8 cellular contexts compared by ENCODE assay signal in the genomic region with DNA sequence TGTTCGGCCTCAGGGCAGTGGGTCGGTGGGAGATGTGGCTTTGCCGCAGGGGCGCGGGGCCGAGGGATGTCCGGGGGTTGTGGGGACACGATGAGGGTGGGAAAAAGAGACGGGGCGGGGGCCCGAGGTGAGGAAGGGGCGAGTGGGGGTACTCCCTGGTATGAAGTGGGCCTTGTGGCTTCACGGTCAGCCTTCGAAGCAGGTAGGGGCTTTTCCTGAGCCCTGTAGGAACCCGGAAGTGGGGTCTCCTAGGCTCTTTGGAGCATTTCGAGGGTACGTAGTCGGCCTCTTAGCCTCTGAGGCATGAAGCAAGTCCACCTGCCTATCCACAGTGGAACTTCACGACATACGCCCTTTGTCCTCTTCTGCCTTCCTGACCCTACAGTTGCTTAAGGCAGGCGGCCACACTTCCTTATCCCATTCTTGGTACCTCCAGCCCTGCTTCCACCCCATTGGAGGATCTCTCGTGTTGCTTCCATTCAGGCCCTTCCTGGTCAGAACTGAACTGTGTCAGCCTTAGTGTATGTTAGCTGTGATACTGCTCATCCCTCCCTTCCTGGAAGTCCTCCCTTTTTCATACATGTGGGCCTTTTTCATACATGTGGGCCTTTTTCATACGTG. TPM values are rescaled to one million over a fixed set of nuclear protein-coding genes. Genes with fewer than 3 reads are reported as not detected.
DNase-seq lines count a peak whose midpoint lies in the region; ATAC-seq, FAIRE-seq and TF ChIP-seq lines count a peak whose summit lies in the region.

No MANE protein-coding gene starts in this region.

- H3K9me3 ChIP-seq in A549 (no peaks in the 10 kb centered on the region), stomach (no peaks in the 10 kb centered on the region)

- TF ChIP-seq CTCF in A549 (IDR thresholded peaks at IDR 0.05) (no peak), MCF 10A (IDR thresholded peaks at IDR 0.05; ENCODE audit: unreplicated experiment) (no peak), kidney epithelial cell (IDR thresholded peaks at IDR 0.05; ENCODE audit: insufficient read depth, low read length, poor library complexity, severe bottlenecking) (no peak), stomach (IDR thresholded peaks at IDR 0.05) (no peak)

- H3K27me3 Mint-ChIP-seq in MCF 10A (ENCODE audit: insufficient read depth, unreplicated experiment): no peaks in the 10 kb centered on the region

- TF ChIP-seq RAD21 in A549 (conservative IDR thresholded peaks at IDR 0.05 in 1 of 2, IDR thresholded peaks at IDR 0.05 in 1 of 2): no peak

- H3K36me3 Mint-ChIP-seq in MCF 10A (ENCODE audit: insufficient read depth, unreplicated experiment): peaks cover 61% of the 10 kb centered on the region

- H3K36me3 ChIP-seq in kidney epithelial cell (ENCODE audit: control insufficient read depth, insufficient read depth, low read length): peaks cover 5% of the 10 kb centered on the region
- peaks cover 25 to 63% (median 56%) of the 10 kb centered on the region in 4 donors for H3K36me3 ChIP-seq in stomach

- intact Hi-C loops in MCF 10A (cut with micrococcal nuclease): loop anchor here (5.0 kb wide), 1 partner anchor 76 kb away; no protein-coding TSS in a partner anchor
- intact Hi-C loops in stomach (cut with DNase I; ENCODE audit: low total_unique reads): no loop called here

- H3K4me3 ChIP-seq in A549 (peak overlapping the region; percentile 68), kidney epithelial cell (ENCODE audit: low read depth, low read length) (peak overlapping the region; percentile 84), stomach (peak overlapping the region; percentile 82 to 99 (median 93))

- TF ChIP-seq POLR2A in A549 (IDR thresholded peaks at IDR 0.05; ENCODE audit: low read length) (no peak), GM18505 (IDR thresholded peaks at IDR 0.05; ENCODE audit: borderline replicate concordance, extremely low read depth, insufficient read depth, insufficient read length) (no peak), stomach (IDR thresholded peaks at IDR 0.05) (no peak)

- POLR2A ChIA-PET in A549 (lab: Yijun Ruan, JAX) (interaction anchor here (0.7 to 1.6 kb wide), 15 partner anchors 9 to 334 kb away, joined by 3 to 17 read pairs (median 3); a partner anchor contains a TSS), MCF 10A (lab: Yijun Ruan, JAX) (interaction anchor here (0.7 to 2.2 kb wide), 41 partner anchors 8 to 527 kb away, joined by 3 to 35 read pairs (median 4); a partner anchor contains a TSS)

- H3K9me3 Mint-ChIP-seq in MCF 10A (ENCODE audit: unreplicated experiment): no peaks in the 10 kb centered on the region

- ATAC-seq in A549 (peak; percentile 51 to 57), GM18505 (IDR thresholded peaks at IDR 0.05; ENCODE audit: unreplicated experiment) (peak; percentile 2)

- DNase-seq in A549 (ENCODE audit: low read depth in 1 of 2, low spot score in 1 of 2) (peak in 1 of 2 experiments; percentile 61), OCI-M1 (lab: John Stamatoyannopoulos, UW) (peak; percentile 77), MCF 10A (ENCODE audit: unreplicated experiment) (no peak), kidney epithelial cell (ENCODE audit: low read depth) (no peak), stomach (no peak), NCI-H2107 (lab: John Stamatoyannopoulos, UW) (no peak), NCI-H510A treated with DMSO at 0.1 percent for 48 hours (lab: John Stamatoyannopoulos, UW) (no peak)

- FAIRE-seq in A549 (lab: Jason Lieb, UNC): no peak

- TF ChIP-seq EP300 in A549 (IDR thresholded peaks at IDR 0.05): no peak
- no peak for TF ChIP-seq EP300 in stomach (IDR thresholded peaks at IDR 0.05)

- H3K27ac ChIP-seq in A549 (peak overlapping the region; percentile 95 to 97), stomach (peak overlapping the region; percentile 94 to 99 (median 98))

- H3K4me1 ChIP-seq in A549 (peaks cover 21% of the 10 kb centered on the region), stomach (peaks cover 18 to 63% (median 48%) of the 10 kb centered on the region in 4 donors)

- TSS peak; percentile 46 for BruUV-seq in MCF 10A (replicated peaks; lab: Mats Ljungman, UMichigan)

- no peaks in the 10 kb centered on the region for H3K27me3 ChIP-seq in kidney epithelial cell (ENCODE audit: control insufficient read depth, insufficient read depth, low read length)
- H3K27me3 ChIP-seq in stomach: no peaks in the 10 kb centered on the region

- H3K27ac Mint-ChIP-seq in MCF 10A (ENCODE audit: low read depth, unreplicated experiment): peak overlapping the region; percentile 100

- under 1% methylated on average over 11 of the region's 23 CpGs for WGBS in A549 (ENCODE audit: missing lambda C conversion rate)
- WGBS in stomach, 5 donors: 0 to 2% (median 1%) methylated on average over 22 to 23 of the region's 23 CpGs

- H3K4me3 Mint-ChIP-seq in MCF 10A (ENCODE audit: unreplicated experiment): peak overlapping the region; percentile 98

- H3K4me1 Mint-ChIP-seq in MCF 10A (ENCODE audit: insufficient read depth, unreplicated experiment): peaks cover 31% of the 10 kb centered on the region

- CTCF ChIA-PET in A549 (lab: Yijun Ruan, JAX) (interaction anchor here (0.7 to 1.8 kb wide), 8 partner anchors 9 to 153 kb away, joined by 3 to 5 read pairs (median 4); no protein-coding TSS in a partner anchor), MCF 10A (lab: Yijun Ruan, JAX) (interaction anchor here (0.6 to 1.2 kb wide), 5 partner anchors 60 to 236 kb away, joined by 3 to 4 read pairs (median 3); a partner anchor contains a TSS)

- peak overlapping the region; percentile 99 for H3K4me2 ChIP-seq in A549

TF ChIP-seq in A549, 52 proteins besides CTCF, POLR2A, EP300 and RAD21 (continues in another document):
- TF ChIP-seq, protein P1, sequence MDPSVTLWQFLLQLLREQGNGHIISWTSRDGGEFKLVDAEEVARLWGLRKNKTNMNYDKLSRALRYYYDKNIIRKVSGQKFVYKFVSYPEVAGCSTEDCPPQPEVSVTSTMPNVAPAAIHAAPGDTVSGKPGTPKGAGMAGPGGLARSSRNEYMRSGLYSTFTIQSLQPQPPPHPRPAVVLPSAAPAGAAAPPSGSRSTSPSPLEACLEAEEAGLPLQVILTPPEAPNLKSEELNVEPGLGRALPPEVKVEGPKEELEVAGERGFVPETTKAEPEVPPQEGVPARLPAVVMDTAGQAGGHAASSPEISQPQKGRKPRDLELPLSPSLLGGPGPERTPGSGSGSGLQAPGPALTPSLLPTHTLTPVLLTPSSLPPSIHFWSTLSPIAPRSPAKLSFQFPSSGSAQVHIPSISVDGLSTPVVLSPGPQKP (IDR thresholded peaks at IDR 0.05; ENCODE audit: low read depth, low read length): no peak
- peak; percentile 90; the same call in 1 of the 2 replicates for TF ChIP-seq PHF8 (IDR thresholded peaks at IDR 0.05; ENCODE audit: borderline replicate concordance, low read depth)

RNA-seq across cellular contexts. Expression of a gene that starts 0.4 kb away (rescaled TPM):
- polyA plus RNA-seq in A549 (2011; rRNA removed) (126 and 140 TPM in 2 replicates), A549 (2017; fragmentation: RNase III; extraction: RNeasy Plus Mini Kit Qiagen cat#74134 plus additional on column Dnase treatment) (292 to 310 TPM (median 298 TPM) in 3 replicates), stomach (100 to 1,000 TPM in 2 of 3 donors, 10 to 100 TPM in 1; 69.4 to 180 (median 117) TPM)
- polyA plus RNA-seq in A549 (2012; cell fraction: cytosol; rRNA removed): 152 and 172 TPM in 2 replicates
- 80.9 and 87.3 TPM in 2 replicates for polyA plus RNA-seq in A549 (2012; cell fraction: nucleus; rRNA removed)
- polyA minus RNA-seq in A549 (2011; rRNA and poly(A)+ RNA removed): 124 and 133 TPM in 2 replicates
- total RNA-seq in MCF 10A (2022) (122 and 132 TPM in 2 replicates), kidney epithelial cell (204 and 206 TPM in 2 replicates), stomach (100 to 1,000 TPM in 3 of 5 donors, 10 to 100 TPM in 2; 45.5 to 173 (median 129) TPM)

RNA-seq across cellular contexts. Expression of a gene that starts 1.0 kb away (rescaled TPM):
- polyA plus RNA-seq in A549 (2011; rRNA removed): 42.6 and 49.2 TPM in 2 replicates
- 50.2 and 57.1 TPM in 2 replicates for polyA plus RNA-seq in A549 (2012; cell fraction: cytosol; rRNA removed)
- 36.8 and 43.0 TPM in 2 replicates for polyA plus RNA-seq in A549 (2012; cell fraction: nucleus; rRNA removed)
- polyA plus RNA-seq in A549 (2017; fragmentation: RNase III; extraction: RNeasy Plus Mini Kit Qiagen cat#74134 plus additional on column Dnase treatment): 44.3 to 53.6 TPM (median 50.3 TPM) in 3 replicates
- 46.9 and 52.3 TPM in 2 replicates for polyA minus RNA-seq in A549 (2011; rRNA and poly(A)+ RNA removed)
- total RNA-seq in MCF 10A (2022): 72.0 and 77.1 TPM in 2 replicates
- 105 and 114 TPM in 2 replicates for total RNA-seq in kidney epithelial cell
- total RNA-seq in stomach: 10 to 100 TPM; 29.2 to 62.6 (median 31.2) TPM
- polyA plus RNA-seq in stomach: 10 to 100 TPM; 36.4 to 62.0 (median 61.0) TPM

RNA-seq across cellular contexts. Expression of a gene that starts 16.8 kb away (rescaled TPM):
- polyA plus RNA-seq in A549 (2011; rRNA removed) (13.0 and 18.1 TPM in 2 replicates), A549 (2017; fragmentation: RNase III; extraction: RNeasy Plus Mini Kit Qiagen cat#74134 plus additional on column Dnase treatment) (9.9 to 12.8 TPM (median 10.3 TPM) in 3 replicates), stomach (10 to 100 TPM in 1 of 3 donors, 1 to 10 TPM in 2; 6.7 to 34.0 (median 7.8) TPM)
- 13.6 and 14.1 TPM in 2 replicates for polyA plus RNA-seq in A549 (2012; cell fraction: cytosol; rRNA removed)
- 115 and 128 TPM in 2 replicates for polyA plus RNA-seq in A549 (2012; cell fraction: nucleus; rRNA removed)
- 23.9 and 25.2 TPM in 2 replicates for polyA minus RNA-seq in A549 (2011; rRNA and poly(A)+ RNA removed)
- total RNA-seq in MCF 10A (2022) (14.6 and 16.6 TPM in 2 replicates), kidney epithelial cell (12.4 and 18.8 TPM in 2 replicates), stomach (100 to 1,000 TPM in 4 of 5 donors, 10 to 100 TPM in 1; 50.3 to 593 (median 210) TPM)

RNA-seq across cellular contexts. Expression of a gene that starts 23.5 kb away (rescaled TPM):
- polyA plus RNA-seq in A549 (2011; rRNA removed): 13.5 and 16.0 TPM in 2 replicates
- 22.5 and 26.5 TPM in 2 replicates for polyA plus RNA-seq in A549 (2012; cell fraction: cytosol; rRNA removed)
- 20.9 and 21.9 TPM in 2 replicates for polyA plus RNA-seq in A549 (2012; cell fraction: nucleus; rRNA removed)
- 15.6 to 16.1 TPM (median 15.9 TPM) in 3 replicates for polyA plus RNA-seq in A549 (2017; fragmentation: RNase III; extraction: RNeasy Plus Mini Kit Qiagen cat#74134 plus additional on column Dnase treatment)
- 11.0 TPM in 2 replicates for polyA minus RNA-seq in A549 (2011; rRNA and poly(A)+ RNA removed)
- total RNA-seq in MCF 10A (2022): 8.3 and 11.7 TPM in 2 replicates
- total RNA-seq in kidney epithelial cell: 18.0 and 19.9 TPM in 2 replicates
- total RNA-seq in stomach: 10 to 100 TPM; 14.3 to 61.1 (median 27.4) TPM
- polyA plus RNA-seq in stomach: 10 to 100 TPM; 22.9 to 37.2 (median 23.2) TPM

RNA-seq across cellular contexts. Expression of a gene that starts 43.5 kb away (rescaled TPM):
- polyA plus RNA-seq in A549 (2011; rRNA removed): 21.2 and 21.6 TPM in 2 replicates
- 25.9 and 30.9 TPM in 2 replicates for polyA plus RNA-seq in A549 (2012; cell fraction: cytosol; rRNA removed)
- polyA plus RNA-seq in A549 (2012; cell fraction: nucleus; rRNA removed): 27.7 and 29.5 TPM in 2 replicates
- polyA plus RNA-seq in A549 (2017; fragmentation: RNase III; extraction: RNeasy Plus Mini Kit Qiagen cat#74134 plus additional on column Dnase treatment): 17.2 to 20.0 TPM (median 18.1 TPM) in 3 replicates
- polyA minus RNA-seq in A549 (2011; rRNA and poly(A)+ RNA removed): 49.8 and 52.6 TPM in 2 replicates
- total RNA-seq in MCF 10A (2022): 15.3 and 17.7 TPM in 2 replicates
- total RNA-seq in kidney epithelial cell: 19.2 and 23.9 TPM in 2 replicates
- total RNA-seq in stomach: 10 to 100 TPM in 4 of 5 donors, 1 to 10 TPM in 1; 7.6 to 54.5 (median 22.0) TPM
- 10 to 100 TPM; 12.4 to 20.0 (median 15.1) TPM for polyA plus RNA-seq in stomach
